9 cellular contexts compared by ENCODE assay signal in genomic region chr10:20515654-20516053, GRCh38.
"Had no signal": no experiment of that assay in that cellular context is flagged by ENCODE, and none has a peak within 500 bp of the region (broad histone marks: within the 10 kb centered on the region; RNA-seq: fewer than 3 reads in every experiment).

No MANE protein-coding gene starts in this region.

- H3K27ac Mint-ChIP-seq: GM23338, H9, HFFc6 had no signal

- H3K9me3 Mint-ChIP-seq: GM23338, H9 had no signal

- H3K27ac ChIP-seq: GM23248 had no signal

- H3K4me1 ChIP-seq: HAP-1 had no signal

- H3K9me3 ChIP-seq: HAP-1 had no signal

- H3K36me3 ChIP-seq: HAP-1 had no signal

- ATAC-seq: GM23338, HCT116 had no signal

- H3K4me2 ChIP-seq: GM23338 had no signal

- H3K4me3 Mint-ChIP-seq: GM23338, H9, HFFc6 had no signal

- H3K4me1 Mint-ChIP-seq: GM23338, H9 had no signal

- H3K9ac ChIP-seq: GM23248 had no signal

- H3K4me3 ChIP-seq: GM23248, GM23338, HAP-1 had no signal

- H2AFZ ChIP-seq: GM23248, GM23338 had no signal

- DNase-seq: GM23248, GOT3, H7, H9, HCEC 1CT, HFFc6 had no signal
